Comparison of ENCODE assay signal across 19 cellular contexts in the genomic region with DNA sequence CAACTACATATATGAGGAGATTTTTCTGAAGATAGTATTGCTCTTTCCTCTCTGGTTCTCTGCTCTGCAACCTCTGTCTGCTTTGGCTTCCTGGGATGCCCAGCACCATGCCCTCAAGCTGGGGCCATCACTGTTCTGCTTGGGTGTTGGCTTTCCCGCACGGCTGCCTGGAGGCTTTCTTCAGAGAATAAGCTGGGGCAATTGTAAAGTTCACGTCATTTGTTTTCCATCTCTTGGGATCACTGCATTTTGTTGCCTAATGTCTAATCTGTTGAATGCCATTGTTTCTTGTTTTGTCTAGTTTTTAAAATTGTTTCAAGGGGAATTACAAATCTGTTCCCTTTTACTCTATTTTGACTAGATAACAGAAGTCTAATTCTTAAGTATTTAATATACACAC.
DNase-seq lines count a peak whose midpoint lies in the region; ATAC-seq and TF ChIP-seq lines count a peak whose summit lies in the region.
"Had no signal": no experiment of that assay in that cellular context is flagged by ENCODE, and none has a peak within 500 bp of the region (broad histone marks: within the 10 kb centered on the region; RNA-seq: fewer than 3 reads in every experiment).

No MANE protein-coding gene starts in this region.

- intact Hi-C loops in Right ventricle myocardium inferior (cut with DNase I) = no loop called here
- intact Hi-C loops in transverse colon (cut with DNase I; ENCODE audit: low total_unique reads) = no loop called here

- TF ChIP-seq EP300 in transverse colon (IDR thresholded peaks at IDR 0.05; ENCODE audit: low read depth) = no peak

- no peak for DNase-seq in Right ventricle myocardium inferior (ENCODE audit: missing footprints)
- no peak for DNase-seq in right atrium auricular region (ENCODE audit: low spot score)
- DNase-seq in fibroblast of villous mesenchyme (ENCODE audit: low read depth) = peak; percentile 54
- no peak for DNase-seq in transverse colon
- DNase-seq in hepatic stellate cell (ENCODE audit: low spot score) = no peak
- no peak for DNase-seq in NCI-H1417 treated with DMSO at 0.1 percent for 48 hours (lab: John Stamatoyannopoulos, UW)
- no peak for DNase-seq in smooth muscle cell (lab: John Stamatoyannopoulos, UW; ENCODE audit: unreplicated experiment)
- DNase-seq: 8988T; CD8-positive, alpha-beta memory T cell; DMS79 treated with DMSO at 0.1 percent for 48 hours; KBM-7; MV-4-11; NCI-H1417; NCI-H1930; NCI-H69; OCI-M1; RPMI8226 had no signal

- ATAC-seq in Right ventricle myocardium inferior = peak; percentile 48

- H3K36me3 ChIP-seq in right atrium auricular region = no peaks in the 10 kb centered on the region
- no peaks in the 10 kb centered on the region for H3K36me3 ChIP-seq in muscle layer of colon (ENCODE audit: insufficient read depth, low read length)
- no peaks in the 10 kb centered on the region for H3K36me3 ChIP-seq in transverse colon
- H3K36me3 ChIP-seq in smooth muscle cell (ENCODE audit: low read depth) = peaks cover 3% of the 10 kb centered on the region
- H3K36me3 ChIP-seq: BLaER1 treated with 17β-estradiol and CSF1 and Interleukin-3, amounts not matched to agents 10 nM and 100 nM had no signal

- H2AFZ ChIP-seq in smooth muscle cell (ENCODE audit: low read depth) = no peak overlapping the region

- H3K9me3 ChIP-seq in right atrium auricular region = no peaks in the 10 kb centered on the region
- no peaks in the 10 kb centered on the region for H3K9me3 ChIP-seq in muscle layer of colon (ENCODE audit: low read length)
- H3K9me3 ChIP-seq in transverse colon = no peaks in the 10 kb centered on the region
- H3K9me3 ChIP-seq in smooth muscle cell (replicated peaks; ENCODE audit: low read depth) = no peaks in the 10 kb centered on the region
- H3K9me3 ChIP-seq: BLaER1 treated with 17β-estradiol and CSF1 and Interleukin-3, amounts not matched to agents 10 nM and 100 nM had no signal

- TF ChIP-seq CTCF in right atrium auricular region (IDR thresholded peaks at IDR 0.05) (no peak), fibroblast of villous mesenchyme (IDR thresholded peaks at IDR 0.05; ENCODE audit: insufficient read depth, low read depth, low read length) (no peak), transverse colon (IDR thresholded peaks at IDR 0.05) (no peak), smooth muscle cell (IDR thresholded peaks at IDR 0.05; ENCODE audit: borderline replicate concordance, insufficient read depth, poor library complexity, severe bottlenecking) (no peak)

- H3K4me1 ChIP-seq in right atrium auricular region = no peaks in the 10 kb centered on the region
- H3K4me1 ChIP-seq in muscle layer of colon (ENCODE audit: insufficient read depth, low read length) = peaks cover 14% of the 10 kb centered on the region
- no peaks in the 10 kb centered on the region for H3K4me1 ChIP-seq in transverse colon
- no peaks in the 10 kb centered on the region for H3K4me1 ChIP-seq in smooth muscle cell (ENCODE audit: low read depth)
- H3K4me1 ChIP-seq: BLaER1 treated with 17β-estradiol and CSF1 and Interleukin-3, amounts not matched to agents 10 nM and 100 nM had no signal

- H3K27me3 ChIP-seq in right atrium auricular region (no peaks in the 10 kb centered on the region), muscle layer of colon (ENCODE audit: control insufficient read depth in 1 of 2, insufficient read depth in 2 of 2, low read length in 2 of 2) (no peaks in the 10 kb centered on the region), transverse colon (no peaks in the 10 kb centered on the region), smooth muscle cell (ENCODE audit: low read depth) (no peaks in the 10 kb centered on the region)
- H3K27me3 ChIP-seq: BLaER1 treated with 17β-estradiol and CSF1 and Interleukin-3, amounts not matched to agents 10 nM and 100 nM had no signal

- H3K79me2 ChIP-seq in smooth muscle cell (ENCODE audit: low read depth) = no peaks in the 10 kb centered on the region

- no peak overlapping the region for H3K4me2 ChIP-seq in smooth muscle cell
- H3K4me2 ChIP-seq: BLaER1 treated with 17β-estradiol and CSF1 and Interleukin-3, amounts not matched to agents 10 nM and 100 nM had no signal

- no peak for TF ChIP-seq POLR2A in transverse colon (IDR thresholded peaks at IDR 0.05)

- in situ Hi-C loops in transverse colon (cut with MboI; ENCODE audit: low pct_ligation_motif_present in 1 of 4, low pct_unique_long_range_greater_than_20kb in 1 of 4, low sequenced_read_pairs in 3 of 4) = no loop called here

- H3K4me3 ChIP-seq in right atrium auricular region (no peak overlapping the region), fibroblast of villous mesenchyme (ENCODE audit: low read depth, low read length) (no peak overlapping the region), muscle layer of colon (ENCODE audit: low read depth in 1 of 2, low read length in 2 of 2) (no peak overlapping the region), transverse colon (no peak overlapping the region), smooth muscle cell (no peak overlapping the region)
- H3K4me3 ChIP-seq: BLaER1 treated with 17β-estradiol and CSF1 and Interleukin-3, amounts not matched to agents 10 nM and 100 nM had no signal

- no peaks in the 10 kb centered on the region for H4K20me1 ChIP-seq in smooth muscle cell (ENCODE audit: low read depth)
- H4K20me1 ChIP-seq: BLaER1 treated with 17β-estradiol and CSF1 and Interleukin-3, amounts not matched to agents 10 nM and 100 nM had no signal

- WGBS in transverse colon (ENCODE audit: low coverage in 1 of 2), 2 donors = 62 to 100% methylated on average over 3 of the region's 3 CpGs
- 88% methylated on average over 3 of the region's 3 CpGs for WGBS in smooth muscle cell (ENCODE audit: low lambda C conversion rate)

- H3K9ac ChIP-seq in muscle layer of colon (ENCODE audit: low read length) (no peak overlapping the region), smooth muscle cell (ENCODE audit: low read depth) (no peak overlapping the region)
- H3K9ac ChIP-seq: BLaER1 treated with 17β-estradiol and CSF1 and Interleukin-3, amounts not matched to agents 10 nM and 100 nM had no signal

- no peaks in the 10 kb centered on the region for H3F3A ChIP-seq in smooth muscle cell (ENCODE audit: low read depth)

- H3K27ac ChIP-seq in right atrium auricular region = peak overlapping the region in 1 of 2 donors; percentile 21
- H3K27ac ChIP-seq in muscle layer of colon (ENCODE audit: low read depth, low read length) = peak overlapping the region; percentile 49
- peak overlapping the region; percentile 8 to 64 (median 23) for H3K27ac ChIP-seq in transverse colon
- no peak overlapping the region for H3K27ac ChIP-seq in smooth muscle cell (ENCODE audit: low read depth)
- H3K27ac ChIP-seq: BLaER1 treated with 17β-estradiol and CSF1 and Interleukin-3, amounts not matched to agents 10 nM and 100 nM had no signal
